ENCODE assay signal across 15 cellular contexts in the genomic region with DNA sequence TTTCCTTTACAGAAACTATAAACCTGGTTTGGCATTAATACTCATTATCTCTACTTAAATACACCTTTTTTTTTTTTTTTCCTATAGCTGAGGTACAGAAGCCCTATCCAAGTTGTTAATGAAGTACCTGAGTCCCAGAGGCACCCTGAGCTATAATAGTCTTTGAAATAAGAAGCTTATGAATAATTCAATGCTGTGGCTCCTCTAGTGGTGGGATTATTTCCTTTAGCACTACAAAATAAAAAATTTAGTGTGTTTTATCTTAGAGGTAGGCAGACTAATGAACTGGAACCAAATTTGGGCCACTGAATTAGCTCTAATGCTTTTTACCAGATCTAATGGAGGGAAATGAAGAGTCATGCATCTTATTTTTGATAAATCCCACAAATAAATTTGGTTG.
A peak's percentile ranks its signal among the peaks of the same experiment; 100 is the strongest.
DNase-seq lines count a peak whose midpoint lies in the region; ATAC-seq and TF ChIP-seq lines count a peak whose summit lies in the region.
"Had no signal": no experiment of that assay in that cellular context is flagged by ENCODE, and none has a peak within 500 bp of the region (broad histone marks: within the 10 kb centered on the region; RNA-seq: fewer than 3 reads in every experiment).

No MANE protein-coding gene starts in this region.

- no peak overlapping the region for H2BK15ac ChIP-seq in neuronal stem cell (ENCODE audit: low read length)

- no peak overlapping the region for H3K4ac ChIP-seq in neuronal stem cell (ENCODE audit: low read length)

- no peak overlapping the region for H2BK12ac ChIP-seq in neuronal stem cell (ENCODE audit: low read length)

- no peak overlapping the region for H2AFZ ChIP-seq in SK-N-SH (ENCODE audit: low read depth)
- no peak overlapping the region for H2AFZ ChIP-seq in hepatocyte
- no peak overlapping the region for H2AFZ ChIP-seq in neuronal stem cell (ENCODE audit: low read length)
- H2AFZ ChIP-seq: GM23338 had no signal

- no peaks in the 10 kb centered on the region for H3K9me2 ChIP-seq in SK-N-SH
- H3K9me2 ChIP-seq in hepatocyte (replicated peaks; ENCODE audit: insufficient read depth): no peaks in the 10 kb centered on the region

- H3K36me3 Mint-ChIP-seq in progenitor cell of endocrine pancreas (ENCODE audit: insufficient read depth): no peaks in the 10 kb centered on the region

- H3K79me1 ChIP-seq in neuronal stem cell (ENCODE audit: low read depth, low read length): no peaks in the 10 kb centered on the region

- H3K27me3 ChIP-seq in SK-N-SH (ENCODE audit: insufficient read depth): no peaks in the 10 kb centered on the region
- H3K27me3 ChIP-seq in hepatocyte: no peaks in the 10 kb centered on the region
- no peaks in the 10 kb centered on the region for H3K27me3 ChIP-seq in neuronal stem cell (ENCODE audit: control insufficient read depth in 3 of 3, insufficient read depth in 3 of 3, low read depth in 1 of 3, low read length in 3 of 3)
- H3K27me3 ChIP-seq: SJCRH30 had no signal

- DNase-seq in SK-N-SH (no peak), RKO (ENCODE audit: low spot score) (peak; percentile 7), hepatocyte (ENCODE audit: low spot score) (no peak), progenitor cell of endocrine pancreas (ENCODE audit: low spot score, unreplicated experiment) (no peak), cardiac septum (ENCODE audit: low spot score) (no peak), neuronal stem cell (ENCODE audit: low spot score) (no peak)
- DNase-seq: ACHN; CD4-positive, alpha-beta T cell; NCI-H1105; NCI-H1694 treated with DMSO at 0.1 percent for 48 hours; NCI-H446; SJCRH30 had no signal

- no peak for TF ChIP-seq EP300 in SK-N-SH (IDR thresholded peaks at IDR 0.05; ENCODE audit: borderline replicate concordance in 1 of 2, low read depth in 1 of 2, low read length in 1 of 2)

- no peak overlapping the region for H3K4me2 ChIP-seq in SK-N-SH
- H3K4me2 ChIP-seq in hepatocyte: no peak overlapping the region
- H3K4me2 ChIP-seq in neuronal stem cell (ENCODE audit: insufficient read depth, low read length, poor library complexity, severe bottlenecking): no peak overlapping the region
- H3K4me2 ChIP-seq: GM23338 had no signal

- H3K23ac ChIP-seq in neuronal stem cell (ENCODE audit: low read depth, low read length, poor library complexity): no peak overlapping the region

- H3K9me3 Mint-ChIP-seq in progenitor cell of endocrine pancreas (ENCODE audit: low read depth): peaks cover 1% of the 10 kb centered on the region

- no peak overlapping the region for H3K14ac ChIP-seq in neuronal stem cell (ENCODE audit: low read length)

- no peaks in the 10 kb centered on the region for H3K4me1 Mint-ChIP-seq in progenitor cell of endocrine pancreas (ENCODE audit: low read depth)
- H3K4me1 Mint-ChIP-seq: GM23338 had no signal

- H3K4me3 ChIP-seq in SK-N-SH (ENCODE audit: low read depth in 2 of 2, low read length in 1 of 2): no peak overlapping the region
- no peak overlapping the region for H3K4me3 ChIP-seq in hepatocyte
- H3K4me3 ChIP-seq in neuronal stem cell (ENCODE audit: low read length in 2 of 2): no peak overlapping the region
- H3K4me3 ChIP-seq: GM23338, SJCRH30 had no signal

- no peak for TF ChIP-seq RAD21 in SK-N-SH (IDR thresholded peaks at IDR 0.05; ENCODE audit: low read length)

- TF ChIP-seq CTCF in SK-N-SH (IDR thresholded peaks at IDR 0.05) (0 out of 2 replicates have a peak, but pooled peaks have one; percentile 24), hepatocyte (IDR thresholded peaks at IDR 0.05; ENCODE audit: poor library complexity) (peak; percentile 10), progenitor cell of endocrine pancreas (IDR thresholded peaks at IDR 0.05; ENCODE audit: unreplicated experiment) (no peak)

- no peak overlapping the region for H3K27ac ChIP-seq in SK-N-SH (ENCODE audit: low read depth in 2 of 2, low read length in 1 of 2)
- H3K27ac ChIP-seq in hepatocyte: no peak overlapping the region
- H3K27ac ChIP-seq in neuronal stem cell (replicated peaks; ENCODE audit: low read length): no peak overlapping the region
- H3K27ac ChIP-seq: SJCRH30 had no signal

- ATAC-seq in SK-N-SH treated with all-trans-retinoic acid at 6 μM for 48 hours (no peak), GM18873 (IDR thresholded peaks at IDR 0.05; ENCODE audit: low FRiP score, unreplicated experiment) (no peak)
- ATAC-seq: GM23338 had no signal

- no peak overlapping the region for H2BK5ac ChIP-seq in neuronal stem cell (ENCODE audit: low read length)

- H3F3A ChIP-seq in SK-N-SH (replicated peaks; ENCODE audit: insufficient read depth): no peaks in the 10 kb centered on the region

- H3K27me3 Mint-ChIP-seq in progenitor cell of endocrine pancreas: no peaks in the 10 kb centered on the region
- H3K27me3 Mint-ChIP-seq: CD4-positive, alpha-beta T cell had no signal

- H3K79me2 ChIP-seq in SK-N-SH (ENCODE audit: insufficient read depth): no peaks in the 10 kb centered on the region
- H3K79me2 ChIP-seq in hepatocyte: no peaks in the 10 kb centered on the region

- CTCF ChIA-PET in SK-N-SH (lab: Yijun Ruan, JAX): interaction anchor here (1.2 kb wide), 1 partner anchor 11 kb away, joined by 3 read pairs; no protein-coding TSS in a partner anchor

- H2AK5ac ChIP-seq in neuronal stem cell (ENCODE audit: low read depth, low read length): no peak overlapping the region

- H3K9me3 ChIP-seq in SK-N-SH (no peaks in the 10 kb centered on the region), hepatocyte (ENCODE audit: low read depth) (no peaks in the 10 kb centered on the region), neuronal stem cell (replicated peaks in 1 of 2; ENCODE audit: control insufficient read depth in 2 of 2, insufficient read depth in 1 of 2, low read depth in 1 of 2, low read length in 2 of 2) (no peaks in the 10 kb centered on the region)
- H3K9me3 ChIP-seq: SJCRH30 had no signal

- intact Hi-C loops in cardiac septum (cut with DNase I): no loop called here

- no peak overlapping the region for H3K18ac ChIP-seq in neuronal stem cell (ENCODE audit: low read length)

- no peaks in the 10 kb centered on the region for H4K20me1 ChIP-seq in SK-N-SH (ENCODE audit: insufficient read depth)
- H4K20me1 ChIP-seq in hepatocyte (ENCODE audit: insufficient read depth, poor library complexity, severe bottlenecking): no peaks in the 10 kb centered on the region

- H3K36me3 ChIP-seq in SK-N-SH (replicated peaks in 1 of 2; ENCODE audit: control insufficient read depth in 1 of 2, insufficient read depth in 2 of 2, low read length in 1 of 2) (no peaks in the 10 kb centered on the region), hepatocyte (replicated peaks; ENCODE audit: insufficient read depth, low read depth) (no peaks in the 10 kb centered on the region), neuronal stem cell (replicated peaks in 1 of 2; ENCODE audit: control insufficient read depth in 2 of 2, insufficient read depth in 2 of 2, low read length in 2 of 2) (no peaks in the 10 kb centered on the region)
- H3K36me3 ChIP-seq: SJCRH30 had no signal

- no peak overlapping the region for H3K4me3 Mint-ChIP-seq in progenitor cell of endocrine pancreas (ENCODE audit: low read depth)
- H3K4me3 Mint-ChIP-seq: CD4-positive, alpha-beta T cell; GM23338 had no signal

- H4K91ac ChIP-seq in neuronal stem cell (ENCODE audit: low read depth, low read length, poor library complexity): no peak overlapping the region

- H2BK120ac ChIP-seq in neuronal stem cell (ENCODE audit: low read depth, low read length): no peak overlapping the region

- POLR2A ChIA-PET in SK-N-SH (lab: Yijun Ruan, JAX): no interaction called here

- H3K9ac ChIP-seq in SK-N-SH (no peak overlapping the region), neuronal stem cell (ENCODE audit: low read depth, low read length, poor library complexity) (no peak overlapping the region)

- no peak overlapping the region for H3K27ac Mint-ChIP-seq in progenitor cell of endocrine pancreas
- H3K27ac Mint-ChIP-seq: CD4-positive, alpha-beta T cell; GM23338 had no signal

- H4K8ac ChIP-seq in neuronal stem cell (ENCODE audit: low read depth, low read length): no peak overlapping the region

- H3K4me1 ChIP-seq in SK-N-SH (ENCODE audit: control insufficient read depth in 1 of 2, insufficient read depth in 2 of 2, low read depth in 1 of 2, low read length in 1 of 2) (no peaks in the 10 kb centered on the region), hepatocyte (ENCODE audit: insufficient read depth) (peaks cover 4% of the 10 kb centered on the region), neuronal stem cell (ENCODE audit: control insufficient read depth in 2 of 2, insufficient read depth in 1 of 2, low read depth in 1 of 2, low read length in 2 of 2) (no peaks in the 10 kb centered on the region)

TF ChIP-seq in SK-N-SH, 30 proteins besides CTCF, POLR2A, EP300 and RAD21 (continues in another document):
- no peak for TF ChIP-seq EZH2phosphoT487 (IDR thresholded peaks at IDR 0.05; ENCODE audit: borderline replicate concordance, low read depth)
- TF ChIP-seq, protein P1, sequence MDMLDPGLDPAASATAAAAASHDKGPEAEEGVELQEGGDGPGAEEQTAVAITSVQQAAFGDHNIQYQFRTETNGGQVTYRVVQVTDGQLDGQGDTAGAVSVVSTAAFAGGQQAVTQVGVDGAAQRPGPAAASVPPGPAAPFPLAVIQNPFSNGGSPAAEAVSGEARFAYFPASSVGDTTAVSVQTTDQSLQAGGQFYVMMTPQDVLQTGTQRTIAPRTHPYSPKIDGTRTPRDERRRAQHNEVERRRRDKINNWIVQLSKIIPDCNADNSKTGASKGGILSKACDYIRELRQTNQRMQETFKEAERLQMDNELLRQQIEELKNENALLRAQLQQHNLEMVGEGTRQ (IDR thresholded peaks at IDR 0.05; ENCODE audit: borderline replicate concordance, low read depth, low read length): no peak
- TF ChIP-seq GATA2 (CRISPR knock-in tag; IDR thresholded peaks at IDR 0.05): no peak

TF ChIP-seq in SK-N-SH treated with all-trans-retinoic acid at 6 μM for 48 hours, 23 proteins besides CTCF, POLR2A, EP300 and RAD21 (continues in another document):
- no peak for TF ChIP-seq ZNF8 (CRISPR knock-in tag; IDR thresholded peaks at IDR 0.05)
- TF ChIP-seq GLIS3 (CRISPR knock-in tag; IDR thresholded peaks at IDR 0.05): no peak
- TF ChIP-seq ESRRG (CRISPR knock-in tag; IDR thresholded peaks at IDR 0.05): no peak
- TF ChIP-seq ZNF565 (CRISPR knock-in tag; conservative IDR thresholded peaks at IDR 0.05; ENCODE audit: low read depth): no peak
- TF ChIP-seq TOX (CRISPR knock-in tag; IDR thresholded peaks at IDR 0.05; ENCODE audit: borderline replicate concordance): no peak
- TF ChIP-seq, protein P2, sequence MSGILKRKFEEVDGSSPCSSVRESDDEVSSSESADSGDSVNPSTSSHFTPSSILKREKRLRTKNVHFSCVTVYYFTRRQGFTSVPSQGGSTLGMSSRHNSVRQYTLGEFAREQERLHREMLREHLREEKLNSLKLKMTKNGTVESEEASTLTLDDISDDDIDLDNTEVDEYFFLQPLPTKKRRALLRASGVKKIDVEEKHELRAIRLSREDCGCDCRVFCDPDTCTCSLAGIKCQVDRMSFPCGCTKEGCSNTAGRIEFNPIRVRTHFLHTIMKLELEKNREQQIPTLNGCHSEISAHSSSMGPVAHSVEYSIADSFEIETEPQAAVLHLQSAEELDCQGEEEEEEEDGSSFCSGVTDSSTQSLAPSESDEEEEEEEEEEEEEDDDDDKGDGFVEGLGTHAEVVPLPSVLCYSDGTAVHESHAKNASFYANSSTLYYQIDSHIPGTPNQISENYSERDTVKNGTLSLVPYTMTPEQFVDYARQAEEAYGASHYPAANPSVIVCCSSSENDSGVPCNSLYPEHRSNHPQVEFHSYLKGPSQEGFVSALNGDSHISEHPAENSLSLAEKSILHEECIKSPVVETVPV (CRISPR knock-in tag; IDR thresholded peaks at IDR 0.05): no peak
